ENCODE assay signal across 9 cellular contexts in genomic region chr11:105244157-105244820, GRCh38.
DNase-seq lines count a peak whose midpoint lies in the region; ATAC-seq and TF ChIP-seq lines count a peak whose summit lies in the region.
"Had no signal": no experiment of that assay in that cellular context is flagged by ENCODE, and none has a peak within 500 bp of the region (broad histone marks: within the 10 kb centered on the region; RNA-seq: fewer than 3 reads in every experiment).

No MANE protein-coding gene starts in this region.

- H3K4me1 Mint-ChIP-seq in activated naive CD4-positive, alpha-beta T cell treated with anti-CD3 and anti-CD28 coated beads for 36 hours (ENCODE audit: low read depth) = no peaks in the 10 kb centered on the region

- no peaks in the 10 kb centered on the region for H3K36me3 Mint-ChIP-seq in activated naive CD4-positive, alpha-beta T cell treated with anti-CD3 and anti-CD28 coated beads for 36 hours (ENCODE audit: low read depth)

- H3K4me3 ChIP-seq in fibroblast of the aortic adventitia (ENCODE audit: low read depth, low read length) = no peak overlapping the region

- no peaks in the 10 kb centered on the region for H3K9me3 Mint-ChIP-seq in activated naive CD4-positive, alpha-beta T cell treated with anti-CD3 and anti-CD28 coated beads for 36 hours

- intact Hi-C loops in sciatic nerve (cut with DNase I) = no loop called here
- intact Hi-C loops in activated naive CD4-positive, alpha-beta T cell treated with anti-CD3 and anti-CD28 coated beads for 36 hours (cut with micrococcal nuclease) = no loop called here

- peaks cover 2% of the 10 kb centered on the region for H3K27me3 Mint-ChIP-seq in activated naive CD4-positive, alpha-beta T cell treated with anti-CD3 and anti-CD28 coated beads for 36 hours (ENCODE audit: low read depth)

- H3K4me3 Mint-ChIP-seq in activated naive CD4-positive, alpha-beta T cell treated with anti-CD3 and anti-CD28 coated beads for 36 hours = no peak overlapping the region

- no peak overlapping the region for H3K27ac Mint-ChIP-seq in activated naive CD4-positive, alpha-beta T cell treated with anti-CD3 and anti-CD28 coated beads for 36 hours

- ATAC-seq in sciatic nerve = peak; percentile 53
- no peak for ATAC-seq in HG03108 (IDR thresholded peaks at IDR 0.05; ENCODE audit: unreplicated experiment)

- peak; percentile 84 for DNase-seq in GM04504 (ENCODE audit: low read depth)
- DNase-seq in RPMI8226 = peak; percentile 61
- peak; percentile 91 for DNase-seq in fibroblast of the aortic adventitia (ENCODE audit: low read depth)
- DNase-seq in sciatic nerve (ENCODE audit: low spot score) = no peak
- DNase-seq in activated effector memory CD4-positive, alpha-beta T cell treated with Interleukin-2 at 50 U/mL for 16 hours = no peak
- no peak for DNase-seq in DMS153 treated with DMSO at 0.1 percent for 48 hours (lab: John Stamatoyannopoulos, UW; ENCODE audit: unreplicated experiment)
- DNase-seq in activated naive CD4-positive, alpha-beta T cell treated with anti-CD3 and anti-CD28 coated beads for 36 hours = no peak
- DNase-seq: NCI-H2081 had no signal

- CTCF ChIA-PET in activated naive CD4-positive, alpha-beta T cell treated with anti-CD3 and anti-CD28 coated beads for 36 hours (lab: Charles Lee) = interaction anchor here (1.0 kb wide), 1 partner anchor 18 kb away, joined by 3 read pairs; no protein-coding TSS in a partner anchor

- no peak for TF ChIP-seq CTCF in fibroblast of the aortic adventitia (IDR thresholded peaks at IDR 0.05; ENCODE audit: insufficient read depth, low read length)

Comparison
In these comparisons a context has a peak if more than half of its experiments do, and no peak if none do; other contexts are left out.
1. DNase-seq: peak in GM04504 (single experiment), RPMI8226 (single experiment) and fibroblast of the aortic adventitia (single experiment); none in sciatic nerve (single experiment), activated effector memory CD4-positive, alpha-beta T cell treated with Interleukin-2 at 50 U/mL for 16 hours (single experiment), DMS153 treated with DMSO at 0.1 percent for 48 hours (single experiment) and activated naive CD4-positive, alpha-beta T cell treated with anti-CD3 and anti-CD28 coated beads for 36 hours (single experiment).